ENCODE assay signal across 22 cellular contexts in the genomic region with DNA sequence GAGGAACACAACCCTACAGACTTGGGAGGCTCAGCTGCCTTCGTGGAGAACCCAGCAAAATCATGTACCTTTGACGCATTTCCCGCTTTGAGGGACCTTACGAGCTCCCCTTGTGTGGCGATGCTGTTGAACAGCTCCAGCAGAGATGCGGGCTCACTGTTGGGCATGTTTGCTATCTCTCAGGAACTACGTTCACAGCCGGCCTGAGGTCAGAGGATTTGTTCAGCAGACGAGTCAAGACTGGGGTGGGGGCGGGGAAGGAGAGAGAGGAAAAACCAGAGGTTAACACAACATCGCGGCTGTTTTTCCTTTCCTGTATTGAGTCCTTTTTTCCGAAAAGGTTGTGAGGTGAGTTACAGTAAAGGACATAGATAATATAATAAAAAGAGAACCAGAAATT. TPM values are rescaled to one million over a fixed set of nuclear protein-coding genes. Genes with fewer than 3 reads are reported as not detected.
DNase-seq lines count a peak whose midpoint lies in the region; ATAC-seq, FAIRE-seq and TF ChIP-seq lines count a peak whose summit lies in the region.
"Had no signal": no experiment of that assay in that cellular context is flagged by ENCODE, and none has a peak within 500 bp of the region (broad histone marks: within the 10 kb centered on the region; RNA-seq: fewer than 3 reads in every experiment).

No MANE protein-coding gene starts in this region.

- H3K9me1 ChIP-seq in IMR-90 (ENCODE audit: insufficient read depth, low read length) (peaks cover 26% of the 10 kb centered on the region), endothelial cell of umbilical vein (replicated peaks; ENCODE audit: control insufficient read depth, extremely low read depth, insufficient read depth, low read length) (no peaks in the 10 kb centered on the region)

- peaks cover 51% of the 10 kb centered on the region for H3K36me3 ChIP-seq in IMR-90 (ENCODE audit: control insufficient read depth, insufficient read depth, low read length)
- peaks cover 6 to 20% of the 10 kb centered on the region in 2 experiments for H3K36me3 ChIP-seq in endothelial cell of umbilical vein (ENCODE audit: control insufficient read depth in 2 of 2, extremely low read depth in 1 of 2, insufficient read depth in 2 of 2, low read length in 2 of 2)

- H3K14ac ChIP-seq in IMR-90 (replicated peaks; ENCODE audit: low read depth, low read length) = no peak overlapping the region

- H3K9me3 ChIP-seq in IMR-90 (ENCODE audit: control insufficient read depth, insufficient read depth, low read length) (no peaks in the 10 kb centered on the region), endothelial cell of umbilical vein (replicated peaks; ENCODE audit: control insufficient read depth, insufficient read depth, low read length) (no peaks in the 10 kb centered on the region)

- no peak for ATAC-seq in activated T-cell treated with anti-CD3 and anti-CD28 coated beads, Interleukin-2, amount 50 U/mL, for 4 hours
- ATAC-seq in IMR-90 (ENCODE audit: low read depth) = no peak
- ATAC-seq in stimulated activated naive B cell treated with anti-CD40 and anti-IgM and Interleukin-4, amounts not matched to agents 10 μg/mL and 1 μg/mL and 100 μg/mL, for 72 hours (replicated peaks) = no peak
- ATAC-seq: Panc1 had no signal

- no peak overlapping the region for H3K23ac ChIP-seq in IMR-90 (ENCODE audit: low read depth, low read length)

- peaks cover 2% of the 10 kb centered on the region for H3K79me2 ChIP-seq in endothelial cell of umbilical vein (ENCODE audit: control insufficient read depth, insufficient read depth, low read length)

- no peak overlapping the region; the same call in 1 of the 2 replicates for H3K4ac ChIP-seq in IMR-90 (ENCODE audit: low read depth, low read length)

- peak overlapping the region; percentile 80 for H3K27ac Mint-ChIP-seq in activated T-cell treated with anti-CD3 and anti-CD28 coated beads, Interleukin-2, amount 50 U/mL, for 24 hours
- peak overlapping the region; percentile 58 for H3K27ac Mint-ChIP-seq in activated T-helper 2 cell treated with anti-CD3 and anti-CD28 coated beads, Interferon-gamma antibody, Interleukin-2, Interleukin-4, amounts not matched to agents 10 μg/mL and 5 μg/mL and 100 μg/mL, durations not matched to agents 14 hours and 24 hours and 36 hours
- H3K27ac Mint-ChIP-seq in stimulated activated naive B cell treated with anti-CD40 and anti-IgM and Interleukin-4, amounts not matched to agents 10 μg/mL and 1 μg/mL and 100 μg/mL, for 72 hours = no peak overlapping the region
- H3K27ac Mint-ChIP-seq: HFFc6 had no signal

- H3K4me2 ChIP-seq in IMR-90 (ENCODE audit: low read depth, low read length) = no peak overlapping the region
- peak overlapping the region; percentile 8 for H3K4me2 ChIP-seq in endothelial cell of umbilical vein (ENCODE audit: insufficient read depth, low read length)

- H3K36me3 Mint-ChIP-seq in activated T-cell treated with anti-CD3 and anti-CD28 coated beads, Interleukin-2, amount 50 U/mL, for 24 hours (ENCODE audit: low read depth) = peaks cover 98% of the 10 kb centered on the region
- peaks cover 61% of the 10 kb centered on the region for H3K36me3 Mint-ChIP-seq in activated T-cell treated with anti-CD3 and anti-CD28 coated beads, Interleukin-2, amount 50 U/mL, for 4 hours (ENCODE audit: insufficient read depth)
- peaks cover 89% of the 10 kb centered on the region for H3K36me3 Mint-ChIP-seq in activated T-helper 2 cell treated with anti-CD3 and anti-CD28 coated beads, Interferon-gamma antibody, Interleukin-2, Interleukin-4, amounts not matched to agents 10 μg/mL and 5 μg/mL and 100 μg/mL, durations not matched to agents 14 hours and 24 hours and 36 hours (ENCODE audit: low read depth)
- peaks cover 44 to 69% of the 10 kb centered on the region in 2 donors for H3K36me3 Mint-ChIP-seq in stimulated activated naive B cell treated with anti-CD40 and anti-IgM and Interleukin-4, amounts not matched to agents 10 μg/mL and 1 μg/mL and 100 μg/mL, for 72 hours

- in situ Hi-C loops in IMR-90 (cut with MboI; ENCODE audit: low sequenced_read_pairs) = no loop called here

- no peak overlapping the region for H4K5ac ChIP-seq in IMR-90 (ENCODE audit: low read depth, low read length)

- H2BK120ac ChIP-seq in IMR-90 (ENCODE audit: low read depth, low read length) = no peak overlapping the region

- dilution Hi-C loops in IMR-90 (cut with HindIII; ENCODE audit: low sequenced_read_pairs, unreplicated experiment) (no loop called here), endothelial cell of umbilical vein (cut with MboI; ENCODE audit: extremely low pct_ligation_motif_present, low sequenced_read_pairs) (no loop called here)

- 91% methylated on average over 6 of the region's 13 CpGs; no CpG with 5 or more reads in 1 of the 2 experiments for WGBS in IMR-90 (ENCODE audit: extremely low coverage in 2 of 2, insufficient read length in 1 of 2), 2 experiments

- TF ChIP-seq RAD21 in IMR-90 (IDR thresholded peaks at IDR 0.05; ENCODE audit: low read length) = no peak

- H3K27me3 Mint-ChIP-seq in activated T-cell treated with anti-CD3 and anti-CD28 coated beads, Interleukin-2, amount 50 U/mL, for 24 hours = no peaks in the 10 kb centered on the region
- no peaks in the 10 kb centered on the region for H3K27me3 Mint-ChIP-seq in activated T-cell treated with anti-CD3 and anti-CD28 coated beads, Interleukin-2, amount 50 U/mL, for 4 hours (ENCODE audit: low read depth)
- no peaks in the 10 kb centered on the region for H3K27me3 Mint-ChIP-seq in activated T-helper 2 cell treated with anti-CD3 and anti-CD28 coated beads, Interferon-gamma antibody, Interleukin-2, Interleukin-4, amounts not matched to agents 10 μg/mL and 5 μg/mL and 100 μg/mL, durations not matched to agents 14 hours and 24 hours and 36 hours (ENCODE audit: low read depth)
- H3K27me3 Mint-ChIP-seq in stimulated activated naive B cell treated with anti-CD40 and anti-IgM and Interleukin-4, amounts not matched to agents 10 μg/mL and 1 μg/mL and 100 μg/mL, for 72 hours = no peaks in the 10 kb centered on the region

- no peak overlapping the region for H2BK5ac ChIP-seq in IMR-90 (ENCODE audit: low read depth, low read length, poor library complexity, severe bottlenecking)

- no peak overlapping the region for H2BK20ac ChIP-seq in IMR-90 (ENCODE audit: low read depth, low read length)

- H3K56ac ChIP-seq in IMR-90 (ENCODE audit: extremely low read depth, insufficient read depth, low read length) = no peak overlapping the region

- TF ChIP-seq CTCF in IMR-90 (conservative IDR thresholded peaks at IDR 0.05; ENCODE audit: low read depth, low read length) (no peak), endothelial cell of umbilical vein (IDR thresholded peaks at IDR 0.05; ENCODE audit: extremely low read depth in 1 of 2, insufficient read depth in 1 of 2, low read depth in 1 of 2, low read length in 2 of 2) (no peak)

- H2AK9ac ChIP-seq in IMR-90 (replicated peaks; ENCODE audit: low read depth, low read length, poor library complexity) = peak overlapping the region; percentile 32

- peak overlapping the region; percentile 15 for H3K4me3 Mint-ChIP-seq in activated T-cell treated with anti-CD3 and anti-CD28 coated beads, Interleukin-2, amount 50 U/mL, for 24 hours
- no peak overlapping the region for H3K4me3 Mint-ChIP-seq in activated T-cell treated with anti-CD3 and anti-CD28 coated beads, Interleukin-2, amount 50 U/mL, for 4 hours
- no peak overlapping the region for H3K4me3 Mint-ChIP-seq in activated T-helper 2 cell treated with anti-CD3 and anti-CD28 coated beads, Interferon-gamma antibody, Interleukin-2, Interleukin-4, amounts not matched to agents 10 μg/mL and 5 μg/mL and 100 μg/mL, durations not matched to agents 14 hours and 24 hours and 36 hours (ENCODE audit: low read depth)
- H3K4me3 Mint-ChIP-seq in stimulated activated naive B cell treated with anti-CD40 and anti-IgM and Interleukin-4, amounts not matched to agents 10 μg/mL and 1 μg/mL and 100 μg/mL, for 72 hours = no peak overlapping the region
- H3K4me3 Mint-ChIP-seq: HFFc6 had no signal

- H4K20me1 ChIP-seq in IMR-90 (ENCODE audit: insufficient read depth, low read length) (peaks cover 11% of the 10 kb centered on the region; the same call in 1 of the 2 replicates), endothelial cell of umbilical vein (replicated peaks; ENCODE audit: control insufficient read depth, extremely low read depth, insufficient read depth, low read length) (no peaks in the 10 kb centered on the region)

- no peaks in the 10 kb centered on the region for H3K27me3 ChIP-seq in IMR-90 (ENCODE audit: control insufficient read depth, insufficient read depth, low read length)
- H3K27me3 ChIP-seq in endothelial cell of umbilical vein (ENCODE audit: control insufficient read depth in 2 of 2, insufficient read depth in 2 of 2, low read length in 2 of 2) = no peaks in the 10 kb centered on the region

- no peak overlapping the region for H2AK5ac ChIP-seq in IMR-90 (ENCODE audit: low read depth, low read length)

- no peak overlapping the region for H2BK15ac ChIP-seq in IMR-90 (ENCODE audit: low read depth, low read length)

- intact Hi-C loops in IMR-90 (cut with micrococcal nuclease) (no loop called here), endothelial cell of umbilical vein (cut with micrococcal nuclease) (no loop called here)
- intact Hi-C loops in activated T-helper 2 cell treated with anti-CD3 and anti-CD28 coated beads, Interferon-gamma antibody, Interleukin-2, Interleukin-4, amounts not matched to agents 10 μg/mL and 5 μg/mL and 100 μg/mL, durations not matched to agents 14 hours and 24 hours and 36 hours (cut with micrococcal nuclease) = no loop called here

- H3K79me1 ChIP-seq in IMR-90 (ENCODE audit: low read depth in 1 of 2, low read length in 2 of 2) = peaks cover 28 to 76% of the 10 kb centered on the region in 2 experiments

- H3K27ac ChIP-seq in IMR-90 (ENCODE audit: insufficient read depth, low read length) (no peak overlapping the region), endothelial cell of umbilical vein (ENCODE audit: insufficient read depth, low read depth, low read length) (no peak overlapping the region)
- H3K27ac ChIP-seq: C4-2B had no signal

- H4K8ac ChIP-seq in IMR-90 (ENCODE audit: low read depth in 2 of 2, low read length in 2 of 2) = no peak overlapping the region

- H3K4me3 ChIP-seq in IMR-90 (ENCODE audit: insufficient read depth, low read depth, low read length) = no peak overlapping the region
- H3K4me3 ChIP-seq in endothelial cell of umbilical vein (replicated peaks in 1 of 3; ENCODE audit: insufficient read depth in 1 of 3, low read depth in 1 of 3, low read length in 3 of 3) = no peak overlapping the region

- H2AFZ ChIP-seq in IMR-90 (replicated peaks; ENCODE audit: low read length, poor library complexity) (no peak overlapping the region), endothelial cell of umbilical vein (ENCODE audit: low read depth, low read length) (no peak overlapping the region)

- H3K4me1 Mint-ChIP-seq in activated T-cell treated with anti-CD3 and anti-CD28 coated beads, Interleukin-2, amount 50 U/mL, for 24 hours (ENCODE audit: low read depth) = peaks cover 68% of the 10 kb centered on the region
- peaks cover 38% of the 10 kb centered on the region for H3K4me1 Mint-ChIP-seq in activated T-cell treated with anti-CD3 and anti-CD28 coated beads, Interleukin-2, amount 50 U/mL, for 4 hours (ENCODE audit: low read depth)
- H3K4me1 Mint-ChIP-seq in activated T-helper 2 cell treated with anti-CD3 and anti-CD28 coated beads, Interferon-gamma antibody, Interleukin-2, Interleukin-4, amounts not matched to agents 10 μg/mL and 5 μg/mL and 100 μg/mL, durations not matched to agents 14 hours and 24 hours and 36 hours (ENCODE audit: low read depth) = peaks cover 51% of the 10 kb centered on the region
- H3K4me1 Mint-ChIP-seq in stimulated activated naive B cell treated with anti-CD40 and anti-IgM and Interleukin-4, amounts not matched to agents 10 μg/mL and 1 μg/mL and 100 μg/mL, for 72 hours = peaks cover 33 to 55% of the 10 kb centered on the region in 2 donors

- no peak overlapping the region for H4K91ac ChIP-seq in IMR-90 (ENCODE audit: insufficient read depth, low read depth, low read length)

- no peaks in the 10 kb centered on the region for H3K9me3 Mint-ChIP-seq in activated T-cell treated with anti-CD3 and anti-CD28 coated beads, Interleukin-2, amount 50 U/mL, for 24 hours
- no peaks in the 10 kb centered on the region for H3K9me3 Mint-ChIP-seq in activated T-cell treated with anti-CD3 and anti-CD28 coated beads, Interleukin-2, amount 50 U/mL, for 4 hours
- no peaks in the 10 kb centered on the region for H3K9me3 Mint-ChIP-seq in activated T-helper 2 cell treated with anti-CD3 and anti-CD28 coated beads, Interferon-gamma antibody, Interleukin-2, Interleukin-4, amounts not matched to agents 10 μg/mL and 5 μg/mL and 100 μg/mL, durations not matched to agents 14 hours and 24 hours and 36 hours
- no peaks in the 10 kb centered on the region for H3K9me3 Mint-ChIP-seq in stimulated activated naive B cell treated with anti-CD40 and anti-IgM and Interleukin-4, amounts not matched to agents 10 μg/mL and 1 μg/mL and 100 μg/mL, for 72 hours
- H3K9me3 Mint-ChIP-seq: HFFc6 had no signal

- FAIRE-seq in endothelial cell of umbilical vein (lab: Jason Lieb, UNC) = no peak
- FAIRE-seq: A204.1 had no signal

- no peak overlapping the region for H3K18ac ChIP-seq in IMR-90 (ENCODE audit: low read depth, low read length)

- H3K4me1 ChIP-seq in IMR-90 (ENCODE audit: control insufficient read depth, insufficient read depth, low read length) (peaks cover 23% of the 10 kb centered on the region), endothelial cell of umbilical vein (ENCODE audit: control insufficient read depth, extremely low read depth, insufficient read depth, low read length) (peaks cover 22% of the 10 kb centered on the region)

- CTCF ChIA-PET in IMR-90 (lab: Yijun Ruan, JAX) = no interaction called here
- CTCF ChIA-PET in endothelial cell of umbilical vein (lab: Charles Lee) = no interaction called here

- DNase-seq in activated T-cell treated with anti-CD3 and anti-CD28 coated beads, Interleukin-2, amount 50 U/mL, for 24 hours = no peak
- DNase-seq in activated T-cell treated with anti-CD3 and anti-CD28 coated beads, Interleukin-2, amount 50 U/mL, for 4 hours = no peak
- no peak for DNase-seq in IMR-90
- no peak for DNase-seq in activated T-helper 2 cell treated with anti-CD3 and anti-CD28 coated beads, Interferon-gamma antibody, Interleukin-2, Interleukin-4, amounts not matched to agents 10 μg/mL and 5 μg/mL and 100 μg/mL, durations not matched to agents 14 hours and 24 hours and 36 hours (ENCODE audit: low spot score)
- peak; percentile 61 for DNase-seq in endothelial cell of umbilical vein (ENCODE audit: low read depth, low spot score)
- DNase-seq in activated CD4-positive, CD25-positive, alpha-beta regulatory T cell treated with anti-CD3 and anti-CD28 coated beads, Interleukin-2, amount 50 U/mL, for 72 hours = no peak
- DNase-seq in stimulated activated naive B cell treated with anti-CD40 and anti-IgM and Interleukin-4, amounts not matched to agents 10 μg/mL and 1 μg/mL and 100 μg/mL, for 72 hours = no peak
- no peak for DNase-seq in mucosa of gallbladder (ENCODE audit: low spot score)
- DNase-seq: COR-L47, DMS153, EL, HFFc6, Karpas-422, MM.1S, NCI-H1105, NCI-H187, NCI-H446, NCI-H748 treated with DMSO at 0.1 percent for 48 hours had no signal

- POLR2A ChIA-PET in IMR-90 (lab: Charles Lee; ENCODE audit: unreplicated experiment) = no interaction called here
- POLR2A ChIA-PET in endothelial cell of umbilical vein (lab: Charles Lee) = no interaction called here

- no TSS peak for BruUV-seq in IMR-90 (replicated peaks; lab: Mats Ljungman, UMichigan)
- BruUV-seq in endothelial cell of umbilical vein (replicated peaks; lab: Mats Ljungman, UMichigan) = no TSS peak

- TF ChIP-seq POLR2A in IMR-90 (IDR thresholded peaks at IDR 0.05; ENCODE audit: low read depth, low read length) (no peak), endothelial cell of umbilical vein (IDR thresholded peaks at IDR 0.05; ENCODE audit: low read depth, low read length) (no peak)

- no peak overlapping the region for H3K9ac ChIP-seq in IMR-90 (ENCODE audit: low read depth, low read length)
- H3K9ac ChIP-seq in endothelial cell of umbilical vein (replicated peaks; ENCODE audit: extremely low read depth, insufficient read depth, low read length) = no peak overlapping the region

RNA-seq across cellular contexts. Expression of a gene that starts 7.3 kb away (rescaled TPM):
- total RNA-seq in activated T-cell treated with anti-CD3 and anti-CD28 coated beads, Interleukin-2, amount 50 U/mL, for 4 hours = 10 to 100 TPM in 2 of 3 donors, 1 to 10 TPM in 1; 9.2 to 11.7 (median 10.1) TPM
- total RNA-seq in IMR-90 (2012; rRNA removed) (22.5 and 25.8 TPM in 2 replicates), endothelial cell of umbilical vein (9.8 and 10.4 TPM in 2 replicates), mucosa of gallbladder (10.4 TPM)
- polyA plus RNA-seq in IMR-90 (2012; rRNA removed) (16.6 and 16.9 TPM in 2 replicates), endothelial cell of umbilical vein (25.1 and 32.3 TPM in 2 replicates)
- 14.0 and 18.1 TPM in 2 replicates for polyA plus RNA-seq in IMR-90 (2012; cell fraction: cytosol; rRNA removed)
- 9.9 and 11.9 TPM in 2 replicates for polyA plus RNA-seq in IMR-90 (2012; cell fraction: nucleus; rRNA removed; ENCODE audit: low replicate concordance)
- total RNA-seq in activated T-helper 2 cell treated with anti-CD3 and anti-CD28 coated beads, Interferon-gamma antibody, Interleukin-2, Interleukin-4, amounts not matched to agents 10 μg/mL and 5 μg/mL and 100 μg/mL, durations not matched to agents 14 hours and 24 hours and 36 hours = 6.9 and 7.3 TPM in 2 replicates
- polyA plus RNA-seq in endothelial cell of umbilical vein (2011; cell fraction: cytosol; rRNA removed) = 16.8 and 17.9 TPM in 2 replicates
- 10.2 and 15.0 TPM in 2 replicates for polyA plus RNA-seq in endothelial cell of umbilical vein (2011; cell fraction: nucleus; rRNA removed)
- polyA plus RNA-seq in endothelial cell of umbilical vein (2012) = 13.7 and 14.0 TPM in 2 replicates
- 15.2 and 16.2 TPM in 2 replicates for polyA minus RNA-seq in endothelial cell of umbilical vein
- 13.5 TPM for polyA minus RNA-seq in endothelial cell of umbilical vein (2011; cell fraction: cytosol; rRNA and poly(A)+ RNA removed)
- polyA minus RNA-seq in endothelial cell of umbilical vein (2011; cell fraction: nucleus; rRNA and poly(A)+ RNA removed) = 14.7 and 19.6 TPM in 2 replicates

RNA-seq across cellular contexts. Expression of a gene that starts 45.9 kb away (rescaled TPM):
- not detected for total RNA-seq in activated T-cell treated with anti-CD3 and anti-CD28 coated beads, Interleukin-2, amount 50 U/mL, for 4 hours
- total RNA-seq in IMR-90 (2012; rRNA removed) (not detected in 2 replicates), endothelial cell of umbilical vein (not detected in 2 replicates), mucosa of gallbladder (0.20 TPM)
- polyA plus RNA-seq in IMR-90 (2012; rRNA removed) (not detected in 2 replicates), endothelial cell of umbilical vein (not detected in 2 replicates)
- 0.02 TPM in 1 of 2 replicates, not detected in the other for polyA plus RNA-seq in IMR-90 (2012; cell fraction: cytosol; rRNA removed)
- 0.10 TPM in 1 of 2 replicates, not detected in the other for polyA plus RNA-seq in IMR-90 (2012; cell fraction: nucleus; rRNA removed; ENCODE audit: low replicate concordance)
- not detected in 2 replicates for total RNA-seq in activated T-helper 2 cell treated with anti-CD3 and anti-CD28 coated beads, Interferon-gamma antibody, Interleukin-2, Interleukin-4, amounts not matched to agents 10 μg/mL and 5 μg/mL and 100 μg/mL, durations not matched to agents 14 hours and 24 hours and 36 hours
- polyA plus RNA-seq in endothelial cell of umbilical vein (2011; cell fraction: cytosol; rRNA removed) = 0.04 TPM in 1 of 2 replicates, not detected in the other
- polyA plus RNA-seq in endothelial cell of umbilical vein (2011; cell fraction: nucleus; rRNA removed) = not detected in 2 replicates
- polyA plus RNA-seq in endothelial cell of umbilical vein (2012) = not detected in 2 replicates
- not detected in 2 replicates for polyA minus RNA-seq in endothelial cell of umbilical vein
- not detected for polyA minus RNA-seq in endothelial cell of umbilical vein (2011; cell fraction: cytosol; rRNA and poly(A)+ RNA removed)
- not detected in 2 replicates for polyA minus RNA-seq in endothelial cell of umbilical vein (2011; cell fraction: nucleus; rRNA and poly(A)+ RNA removed)
- total RNA-seq: H4, HFFc6 had no signal
